ENCODE assay signal across 9 cellular contexts in the genomic region with DNA sequence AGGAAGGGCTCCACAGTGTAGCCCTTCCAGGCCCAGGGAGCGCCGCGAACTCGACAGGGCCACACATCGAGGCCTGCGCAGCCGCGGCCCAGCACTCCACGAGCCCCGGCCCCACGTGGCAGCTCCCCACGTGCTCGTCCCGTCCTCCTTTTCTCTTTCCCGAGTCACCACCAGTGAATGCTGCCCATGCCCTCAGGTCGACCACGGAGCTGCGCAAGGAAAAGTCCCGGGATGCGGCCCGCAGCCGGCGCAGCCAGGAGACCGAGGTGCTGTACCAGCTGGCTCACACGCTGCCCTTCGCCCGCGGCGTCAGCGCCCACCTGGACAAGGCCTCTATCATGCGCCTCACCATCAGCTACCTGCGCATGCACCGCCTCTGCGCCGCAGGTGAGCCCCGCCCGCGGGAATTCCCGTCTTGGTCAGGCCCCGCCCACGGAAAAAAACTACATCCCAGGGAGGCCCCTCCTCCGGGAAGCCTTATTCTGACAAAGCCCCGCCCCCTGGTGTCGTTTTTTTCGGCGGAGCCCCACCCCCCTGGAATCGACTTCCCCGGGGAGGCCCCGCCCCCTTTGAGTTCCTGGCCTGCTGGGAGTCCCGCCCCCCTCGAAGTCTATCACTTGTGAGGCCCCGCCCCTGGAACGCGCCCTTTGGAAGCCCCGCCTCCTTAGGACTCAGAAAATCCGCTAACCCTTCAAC. TPM values are rescaled to one million over a fixed set of nuclear protein-coding genes. Genes with fewer than 3 reads are reported as not detected.
DNase-seq lines count a peak whose midpoint lies in the region; ATAC-seq, FAIRE-seq and TF ChIP-seq lines count a peak whose summit lies in the region.
"Had no signal": no experiment of that assay in that cellular context is flagged by ENCODE, and none has a peak within 500 bp of the region (broad histone marks: within the 10 kb centered on the region; RNA-seq: fewer than 3 reads in every experiment).

No MANE protein-coding gene starts in this region.

- H3K9me3 Mint-ChIP-seq in activated naive CD4-positive, alpha-beta T cell treated with anti-CD3 and anti-CD28 coated beads, Interleukin-2, amount 50 U/mL, for 72 hours: peaks cover 4 to 12% of the 10 kb centered on the region in 2 donors

- 22% methylated on average over 19 of the region's 56 CpGs; no CpG with 5 or more reads in 1 of the 2 experiments for WGBS in IMR-90 (ENCODE audit: extremely low coverage in 2 of 2, insufficient read length in 1 of 2), 2 experiments
- WGBS in K562 (ENCODE audit: insufficient coverage, low coverage, missing lambda C conversion rate): 31% methylated on average over 24 of the region's 56 CpGs

- BruUV-seq in IMR-90 (replicated peaks; lab: Mats Ljungman, UMichigan) (no TSS peak), K562 (replicated peaks; lab: Mats Ljungman, UMichigan) (no TSS peak)

- H3K4me1 ChIP-seq in IMR-90 (ENCODE audit: control insufficient read depth, insufficient read depth, low read length) (peaks cover 3% of the 10 kb centered on the region; the same call in 1 of the 2 replicates), K562 (replicated peaks in 1 of 2; ENCODE audit: control insufficient read depth in 2 of 2, insufficient read depth in 2 of 2, low read length in 2 of 2) (peaks cover 0 to 18% of the 10 kb centered on the region in 2 experiments; a peak in 2 of 5 replicates), iPS-15b (ENCODE audit: control insufficient read depth, insufficient read depth, low read length) (peaks cover 5% of the 10 kb centered on the region)

- H3K79me2 ChIP-seq in K562 (ENCODE audit: control insufficient read depth, insufficient read depth, low read length): no peaks in the 10 kb centered on the region

- intact Hi-C loops in IMR-90 (cut with micrococcal nuclease) (no loop called here), K562 (cut with micrococcal nuclease) (no loop called here), sciatic nerve (cut with DNase I) (no loop called here)

- FAIRE-seq in K562 (lab: Jason Lieb, UNC) (no peak), RCC 7860 (lab: Jason Lieb, UNC) (no peak)

- no peak overlapping the region for H2BK20ac ChIP-seq in IMR-90 (ENCODE audit: low read depth, low read length)

- no peak overlapping the region for H3K56ac ChIP-seq in IMR-90 (ENCODE audit: extremely low read depth, insufficient read depth, low read length)

- dilution Hi-C loops in IMR-90 (cut with HindIII; ENCODE audit: low sequenced_read_pairs, unreplicated experiment): no loop called here

- DNase-seq in IMR-90: no peak
- peak; percentile 67 to 93 (median 87) for DNase-seq in K562 (ENCODE audit: extremely low read depth in 1 of 4, low spot score in 3 of 4)
- DNase-seq in sciatic nerve (ENCODE audit: low spot score): peak; percentile 78
- DNase-seq in activated naive CD4-positive, alpha-beta T cell treated with anti-CD3 and anti-CD28 coated beads, Interleukin-2, amount 50 U/mL, for 72 hours (ENCODE audit: low spot score in 2 of 2): no peak
- DNase-seq in RCC 7860 (ENCODE audit: low spot score): no peak
- DNase-seq in inferior parietal cortex (ENCODE audit: extremely low spot score): no peak

- H3K4me3 ChIP-seq in IMR-90 (ENCODE audit: insufficient read depth, low read depth, low read length) (no peak overlapping the region), K562 (no peak overlapping the region), iPS-15b (ENCODE audit: low read depth, low read length) (peak overlapping the region; percentile 54)
- H3K4me3 ChIP-seq: SJSA1 had no signal

- H3K27ac ChIP-seq in IMR-90 (ENCODE audit: insufficient read depth, low read length) (no peak overlapping the region), K562 (ENCODE audit: extremely low read depth, low read depth, low read length) (no peak overlapping the region)
- H3K27ac ChIP-seq: SJSA1 had no signal

- no peak overlapping the region for H3K18ac ChIP-seq in IMR-90 (ENCODE audit: low read depth, low read length)

- H4K8ac ChIP-seq in IMR-90 (ENCODE audit: low read depth in 2 of 2, low read length in 2 of 2): no peak overlapping the region

- H3K9me3 ChIP-seq in IMR-90 (ENCODE audit: control insufficient read depth, insufficient read depth, low read length) (peaks cover 9% of the 10 kb centered on the region), K562 (replicated peaks; ENCODE audit: control insufficient read depth, insufficient read depth, low read depth, low read length) (0 out of 2 replicates have a peak, but pooled peaks cover 3% of the 10 kb centered on the region), iPS-15b (ENCODE audit: control insufficient read depth, insufficient read depth, low read length) (no peaks in the 10 kb centered on the region)

- TF ChIP-seq POLR2A in IMR-90 (IDR thresholded peaks at IDR 0.05; ENCODE audit: low read depth, low read length) (no peak), K562 (conservative IDR thresholded peaks at IDR 0.05) (no peak)

- CTCF ChIA-PET in IMR-90 (lab: Yijun Ruan, JAX) (no interaction called here), K562 (lab: Yijun Ruan, JAX; ENCODE audit: low intra/inter-chr PET ratio) (no interaction called here)

- H3K9ac ChIP-seq in IMR-90 (ENCODE audit: low read depth, low read length) (no peak overlapping the region), K562 (ENCODE audit: insufficient read depth in 1 of 2, low read depth in 2 of 2, low read length in 2 of 2) (no peak overlapping the region; a peak in 1 of 4 replicates), iPS-15b (ENCODE audit: low read depth, low read length) (peak overlapping the region; percentile 73)

- H2AFZ ChIP-seq in IMR-90 (replicated peaks; ENCODE audit: low read length, poor library complexity) (peak overlapping the region; percentile 51), K562 (ENCODE audit: low read depth, low read length) (0 out of 2 replicates have a peak overlapping the region, but pooled peaks have one; percentile 21)

- H3K4me2 ChIP-seq in IMR-90 (ENCODE audit: low read depth, low read length) (no peak overlapping the region), K562 (ENCODE audit: insufficient read depth, low read length) (no peak overlapping the region)

- no peak overlapping the region for H3K27ac Mint-ChIP-seq in activated naive CD4-positive, alpha-beta T cell treated with anti-CD3 and anti-CD28 coated beads, Interleukin-2, amount 50 U/mL, for 72 hours

- POLR2A ChIA-PET in IMR-90 (lab: Charles Lee; ENCODE audit: unreplicated experiment) (no interaction called here), K562 (lab: Yijun Ruan, JAX) (no interaction called here)

- ATAC-seq in IMR-90 (ENCODE audit: low read depth) (no peak), K562 (peak; percentile 92), sciatic nerve (peak; percentile 4), GM21576 (IDR thresholded peaks at IDR 0.05; ENCODE audit: unreplicated experiment) (no peak)
- no peak for ATAC-seq in activated naive CD4-positive, alpha-beta T cell treated with anti-CD3 and anti-CD28 coated beads, Interleukin-2, amount 50 U/mL, for 72 hours

- TF ChIP-seq RAD21 in IMR-90 (IDR thresholded peaks at IDR 0.05; ENCODE audit: low read length): no peak
- no peak for TF ChIP-seq RAD21 in K562 (CRISPR knock-in tag; conservative IDR thresholded peaks at IDR 0.05 in 1 of 2, IDR thresholded peaks at IDR 0.05 in 1 of 2)

- no peak overlapping the region for H2BK15ac ChIP-seq in IMR-90 (ENCODE audit: low read depth, low read length)

- no peak overlapping the region for H4K5ac ChIP-seq in IMR-90 (ENCODE audit: low read depth, low read length)

- H4K91ac ChIP-seq in IMR-90 (ENCODE audit: insufficient read depth, low read depth, low read length): no peak overlapping the region

- H2AK9ac ChIP-seq in IMR-90 (replicated peaks; ENCODE audit: low read depth, low read length, poor library complexity): no peak overlapping the region

- H3K36me3 Mint-ChIP-seq in activated naive CD4-positive, alpha-beta T cell treated with anti-CD3 and anti-CD28 coated beads, Interleukin-2, amount 50 U/mL, for 72 hours: peaks cover 0 to 6% of the 10 kb centered on the region in 2 donors

- in situ Hi-C loops in IMR-90 (cut with MboI; ENCODE audit: low sequenced_read_pairs): no loop called here
- in situ Hi-C loops in K562 (cut with MboI): no loop called here

- TF ChIP-seq CTCF in IMR-90 (conservative IDR thresholded peaks at IDR 0.05; ENCODE audit: low read depth, low read length): no peak
- no peak for TF ChIP-seq CTCF in K562 (IDR thresholded peaks at IDR 0.05 in 2 of 3, conservative IDR thresholded peaks at IDR 0.05 in 1 of 3; ENCODE audit: insufficient read depth in 2 of 3, low read depth in 1 of 3, low read length in 3 of 3)

- no peak overlapping the region for H3K4ac ChIP-seq in IMR-90 (ENCODE audit: low read depth, low read length)

- H3K36me3 ChIP-seq in IMR-90 (ENCODE audit: control insufficient read depth, insufficient read depth, low read length) (no peaks in the 10 kb centered on the region), K562 (ENCODE audit: control insufficient read depth, insufficient read depth, low read length) (no peaks in the 10 kb centered on the region), iPS-15b (ENCODE audit: control insufficient read depth, insufficient read depth, low read length) (peaks cover 13% of the 10 kb centered on the region)
- H3K36me3 ChIP-seq: SJSA1 had no signal

- no peaks in the 10 kb centered on the region for H3K9me1 ChIP-seq in IMR-90 (ENCODE audit: insufficient read depth, low read length)
- no peaks in the 10 kb centered on the region for H3K9me1 ChIP-seq in K562 (ENCODE audit: control insufficient read depth, insufficient read depth, low read length)

- no peak for TF ChIP-seq EP300 in K562 (IDR thresholded peaks at IDR 0.05; ENCODE audit: low read length)

- H2BK5ac ChIP-seq in IMR-90 (ENCODE audit: low read depth, low read length, poor library complexity, severe bottlenecking): no peak overlapping the region

- no peak overlapping the region for H2BK120ac ChIP-seq in IMR-90 (ENCODE audit: low read depth, low read length)

- no peak overlapping the region for H2AK5ac ChIP-seq in IMR-90 (ENCODE audit: low read depth, low read length)

- H3K14ac ChIP-seq in IMR-90 (replicated peaks; ENCODE audit: low read depth, low read length): no peak overlapping the region

- H4K20me1 ChIP-seq in IMR-90 (ENCODE audit: insufficient read depth, low read length): no peaks in the 10 kb centered on the region
- H4K20me1 ChIP-seq in K562 (replicated peaks; ENCODE audit: control insufficient read depth, insufficient read depth, low read length): no peaks in the 10 kb centered on the region

- H3K23ac ChIP-seq in IMR-90 (ENCODE audit: low read depth, low read length): no peak overlapping the region

- no peaks in the 10 kb centered on the region for H3K79me1 ChIP-seq in IMR-90 (ENCODE audit: low read depth in 1 of 2, low read length in 2 of 2)

- H3K27me3 ChIP-seq in IMR-90 (ENCODE audit: control insufficient read depth, insufficient read depth, low read length): peaks cover 19% of the 10 kb centered on the region
- peaks cover 0 to 13% of the 10 kb centered on the region in 2 experiments; a peak in 3 of 5 replicates for H3K27me3 ChIP-seq in K562 (ENCODE audit: control insufficient read depth in 2 of 2, insufficient read depth in 2 of 2, low read length in 2 of 2)
- no peaks in the 10 kb centered on the region for H3K27me3 ChIP-seq in iPS-15b (ENCODE audit: control insufficient read depth, insufficient read depth, low read length)
- H3K27me3 ChIP-seq: SJSA1 had no signal

RNA-seq across cellular contexts. Expression of gene HIF3A, which starts 7.0 kb away (rescaled TPM):
- total RNA-seq in IMR-90 (2012; rRNA removed) (not detected in 2 replicates), K562 (2014; rRNA removed) (not detected in 2 replicates), K562 (2014; rRNA removed; fragmentation: Illumina TruSeq; extraction: Trizol) (not detected in 2 replicates), K562 (2015; rRNA removed; fragmentation: Illumina TruSeq; extraction: Trizol) (not detected in 2 replicates), K562 (2021) (0.29 TPM in 1 of 2 replicates, not detected in the other), sciatic nerve (55.0 TPM)
- polyA plus RNA-seq in IMR-90 (2012; rRNA removed) (0.02 and 0.19 TPM in 2 replicates), K562 (2011; rRNA removed) (not detected in 2 replicates), K562 (2014; fragmentation: Illumina TruSeq; extraction: Trizol) (not detected in 2 replicates), K562 (2014; fragmentation: Nextera tagmentation; extraction: Ambion mirVana) (not detected), K562 (2014; rRNA removed) (not detected in 2 replicates)
- polyA plus RNA-seq in IMR-90 (2012; cell fraction: cytosol; rRNA removed): 0.03 TPM in 1 of 2 replicates, not detected in the other
- polyA plus RNA-seq in IMR-90 (2012; cell fraction: nucleus; rRNA removed; ENCODE audit: low replicate concordance): 0.13 and 0.23 TPM in 2 replicates
- not detected in 2 replicates for total RNA-seq in K562 (2011; cell fraction: chromatin; rRNA removed; ENCODE audit: low replicate concordance)
- not detected in 2 replicates for total RNA-seq in K562 (2011; cell fraction: nucleolus; rRNA removed)
- total RNA-seq in K562 (2011; cell fraction: nucleoplasm; rRNA removed): not detected in 2 replicates
- polyA plus RNA-seq in K562 (2011; cell fraction: cytosol; rRNA removed): 0.09 TPM in 1 of 2 replicates, not detected in the other
- polyA plus RNA-seq in K562 (2011; cell fraction: nucleus; rRNA removed): not detected in 2 replicates
- 0.04 TPM in 1 of 2 replicates, not detected in the other for polyA plus RNA-seq in K562 (2012)
- not detected in 2 replicates for polyA minus RNA-seq in K562 (2011; rRNA and poly(A)+ RNA removed)
- not detected in 2 replicates for polyA minus RNA-seq in K562 (2011; cell fraction: cytosol; rRNA and poly(A)+ RNA removed)
- polyA minus RNA-seq in K562 (2011; cell fraction: nucleus; rRNA and poly(A)+ RNA removed): not detected in 2 replicates
- not detected for total RNA-seq in activated naive CD4-positive, alpha-beta T cell treated with anti-CD3 and anti-CD28 coated beads, Interleukin-2, amount 50 U/mL, for 72 hours
- total RNA-seq: SJSA1 had no signal

RNA-seq across cellular contexts. Expression of gene PPP5C, which starts 43.0 kb away (rescaled TPM):
- total RNA-seq in IMR-90 (2012; rRNA removed) (68.9 and 80.5 TPM in 2 replicates), K562 (2014; rRNA removed) (109 and 143 TPM in 2 replicates), K562 (2014; rRNA removed; fragmentation: Illumina TruSeq; extraction: Trizol) (60.3 and 69.4 TPM in 2 replicates), K562 (2015; rRNA removed; fragmentation: Illumina TruSeq; extraction: Trizol) (86.3 and 88.6 TPM in 2 replicates), K562 (2021) (99.9 and 108 TPM in 2 replicates), sciatic nerve (46.9 TPM)
- polyA plus RNA-seq in IMR-90 (2012; rRNA removed) (128 and 133 TPM in 2 replicates), K562 (2011; rRNA removed) (131 and 136 TPM in 2 replicates), K562 (2014; fragmentation: Illumina TruSeq; extraction: Trizol) (163 and 166 TPM in 2 replicates), K562 (2014; fragmentation: Nextera tagmentation; extraction: Ambion mirVana) (1 to 10 TPM; 1.9 to 4.9 TPM), K562 (2014; rRNA removed) (134 and 145 TPM in 2 replicates)
- 103 and 109 TPM in 2 replicates for polyA plus RNA-seq in IMR-90 (2012; cell fraction: cytosol; rRNA removed)
- 214 and 279 TPM in 2 replicates for polyA plus RNA-seq in IMR-90 (2012; cell fraction: nucleus; rRNA removed; ENCODE audit: low replicate concordance)
- total RNA-seq in K562 (2011; cell fraction: chromatin; rRNA removed; ENCODE audit: low replicate concordance): 203 and 276 TPM in 2 replicates
- 178 and 192 TPM in 2 replicates for total RNA-seq in K562 (2011; cell fraction: nucleolus; rRNA removed)
- total RNA-seq in K562 (2011; cell fraction: nucleoplasm; rRNA removed): 188 and 196 TPM in 2 replicates
- polyA plus RNA-seq in K562 (2011; cell fraction: cytosol; rRNA removed): 165 and 193 TPM in 2 replicates
- 282 and 334 TPM in 2 replicates for polyA plus RNA-seq in K562 (2011; cell fraction: nucleus; rRNA removed)
- 81.0 and 88.2 TPM in 2 replicates for polyA plus RNA-seq in K562 (2012)
- 119 and 149 TPM in 2 replicates for polyA minus RNA-seq in K562 (2011; rRNA and poly(A)+ RNA removed)
- 72.9 and 88.8 TPM in 2 replicates for polyA minus RNA-seq in K562 (2011; cell fraction: cytosol; rRNA and poly(A)+ RNA removed)
- 84.4 and 101 TPM in 2 replicates for polyA minus RNA-seq in K562 (2011; cell fraction: nucleus; rRNA and poly(A)+ RNA removed)
- 100 to 1,000 TPM in 1 of 2 donors, 10 to 100 TPM in 1; 73.6 to 118 TPM for total RNA-seq in activated naive CD4-positive, alpha-beta T cell treated with anti-CD3 and anti-CD28 coated beads, Interleukin-2, amount 50 U/mL, for 72 hours

Comparison
In these comparisons a context has a peak if more than half of its experiments do, and no peak if none do; other contexts are left out.
1. ATAC-seq: peak in K562 (single experiment) and sciatic nerve (single experiment); none in IMR-90 (single experiment), activated naive CD4-positive, alpha-beta T cell treated with anti-CD3 and anti-CD28 coated beads, Interleukin-2, amount 50 U/mL, for 72 hours (0 of 2) and GM21576 (single experiment).
2. DNase-seq: peak in K562 (4 of 4) and sciatic nerve (single experiment); none in IMR-90 (single experiment), activated naive CD4-positive, alpha-beta T cell treated with anti-CD3 and anti-CD28 coated beads, Interleukin-2, amount 50 U/mL, for 72 hours (0 of 2), RCC 7860 (single experiment) and inferior parietal cortex (single experiment).
3. RNA of gene HIF3A, which starts 7.0 kb away (total RNA-seq): 55.0 TPM in sciatic nerve (single experiment); not detected in IMR-90, 0.29 TPM in K562 and not detected in activated naive CD4-positive, alpha-beta T cell treated with anti-CD3 and anti-CD28 coated beads, Interleukin-2, amount 50 U/mL, for 72 hours; every median in the first group is over 10 times any median in the second.